ENCODE assay signal across 7 cellular contexts in genomic region chr1:45018599-45019230, GRCh38. TPM values are rescaled to one million over a fixed set of nuclear protein-coding genes. Genes with fewer than 3 reads are reported as not detected.
DNase-seq lines count a peak whose midpoint lies in the region; ATAC-seq and TF ChIP-seq lines count a peak whose summit lies in the region.

No MANE protein-coding gene starts in this region.

- no peaks in the 10 kb centered on the region for H3K9me3 Mint-ChIP-seq in natural killer cell

- no peaks in the 10 kb centered on the region for H3K36me3 ChIP-seq in thyroid gland

- no peaks in the 10 kb centered on the region for H3K27me3 ChIP-seq in thyroid gland

- 45 to 71% methylated on average over 8 to 13 of the region's 16 CpGs for WGBS in thyroid gland, 2 donors

- H3K4me1 Mint-ChIP-seq in natural killer cell = peaks cover 9 to 12% of the 10 kb centered on the region in 2 donors

- peak; percentile 66 for ATAC-seq in HG03159 (IDR thresholded peaks at IDR 0.05; ENCODE audit: unreplicated experiment)
- peak; percentile 66 to 77 (median 73) for ATAC-seq in natural killer cell

- H3K9me3 ChIP-seq in thyroid gland = no peaks in the 10 kb centered on the region

- no peaks in the 10 kb centered on the region for H3K36me3 Mint-ChIP-seq in natural killer cell

- peak; percentile 94 for TF ChIP-seq CTCF in GM12872 (IDR thresholded peaks at IDR 0.05; ENCODE audit: insufficient read depth, low read depth, low read length)
- TF ChIP-seq CTCF in natural killer cell (IDR thresholded peaks at IDR 0.05) = peak; percentile 47
- peak; percentile 68 to 95 (median 88) for TF ChIP-seq CTCF in thyroid gland (IDR thresholded peaks at IDR 0.05)

- intact Hi-C loops in natural killer cell (cut with micrococcal nuclease) (no loop called here), thyroid gland (cut with DNase I) (loop anchor here (2.0 to 10.0 kb wide), 3 partner anchors 186 to 546 kb away; partner anchors contain the start of gene ZSWIM5)

- no peak overlapping the region for H3K27ac Mint-ChIP-seq in natural killer cell

- no peak overlapping the region for H3K4me3 Mint-ChIP-seq in natural killer cell

- H3K27me3 Mint-ChIP-seq in natural killer cell (ENCODE audit: low read depth in 2 of 2) = no peaks in the 10 kb centered on the region

- DNase-seq in NCI-H748 (lab: John Stamatoyannopoulos, UW; ENCODE audit: unreplicated experiment) (peak; percentile 65), erythroblast (lab: John Stamatoyannopoulos, UW) (peak; percentile 66 to 75), natural killer cell (no peak), thyroid gland (peak; percentile 89 to 91)
- DNase-seq in activated CD8-positive, alpha-beta memory T cell treated with anti-CD3 and anti-CD28 coated beads, Interleukin-2, amount 50 U/mL, for 4 hours = peak; percentile 54

- H3K4me3 ChIP-seq in thyroid gland (replicated peaks in 1 of 3) = no peak overlapping the region

- H3K27ac ChIP-seq in thyroid gland = no peak overlapping the region

- TF ChIP-seq POLR2A in erythroblast (IDR thresholded peaks at IDR 0.05; ENCODE audit: low read length) (no peak), thyroid gland (IDR thresholded peaks at IDR 0.05) (no peak)

- peaks cover 3 to 9% of the 10 kb centered on the region in 2 donors for H3K4me1 ChIP-seq in thyroid gland

RNA-seq across cellular contexts. Expression of gene UROD, which starts 6.7 kb away (rescaled TPM):
- total RNA-seq in natural killer cell = 10 to 100 TPM; 54.5 to 65.4 (median 56.6) TPM
- total RNA-seq in thyroid gland = 100 to 1,000 TPM in 2 of 4 donors, 10 to 100 TPM in 2; 94.5 to 137 (median 99.3) TPM

RNA-seq across cellular contexts. Expression of gene HECTD3, which starts 7.6 kb away (rescaled TPM):
- 10 to 100 TPM; 56.6 to 67.4 (median 64.4) TPM for total RNA-seq in natural killer cell
- total RNA-seq in thyroid gland = 10 to 100 TPM; 30.8 to 42.6 (median 38.1) TPM

RNA-seq across cellular contexts. Expression of gene EIF2B3, which starts 32.3 kb away (rescaled TPM):
- total RNA-seq in natural killer cell = 10 to 100 TPM; 12.4 to 19.1 (median 14.3) TPM
- total RNA-seq in thyroid gland = 10 to 100 TPM; 16.9 to 21.3 (median 19.2) TPM
